In the genomic region with DNA sequence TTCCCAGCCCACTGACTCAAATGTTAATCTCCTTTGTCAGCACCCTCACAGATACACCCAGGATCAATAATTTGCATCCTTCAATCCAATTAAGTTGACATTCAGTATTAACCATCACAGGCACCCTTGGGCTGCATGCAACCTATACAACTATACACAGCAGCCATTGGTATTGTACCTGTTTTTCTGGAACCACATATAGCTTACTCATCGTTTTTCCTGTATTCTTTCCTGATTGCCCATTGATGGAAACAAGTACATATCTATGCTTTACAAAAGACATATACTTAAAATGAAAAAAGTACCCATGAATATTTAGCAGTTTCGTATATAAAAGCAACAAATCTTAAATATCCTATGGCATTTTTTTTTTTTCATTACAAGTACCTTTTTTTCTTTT, we compare ENCODE assay signal across 30 cellular contexts. TPM values are rescaled to one million over a fixed set of nuclear protein-coding genes. Genes with fewer than 3 reads are reported as not detected.
DNase-seq lines count a peak whose midpoint lies in the region; ATAC-seq, FAIRE-seq and TF ChIP-seq lines count a peak whose summit lies in the region.
"Had no signal": no experiment of that assay in that cellular context is flagged by ENCODE, and none has a peak within 500 bp of the region (broad histone marks: within the 10 kb centered on the region; RNA-seq: fewer than 3 reads in every experiment).

No MANE protein-coding gene starts in this region.

- H3K9ac ChIP-seq in K562 (ENCODE audit: insufficient read depth in 1 of 2, low read depth in 2 of 2, low read length in 2 of 2): no peak overlapping the region
- H3K9ac ChIP-seq in mesendoderm (ENCODE audit: low read length): no peak overlapping the region
- H3K9ac ChIP-seq: BLaER1 had no signal

- no peak overlapping the region for H4K5ac ChIP-seq in mesendoderm (ENCODE audit: low read length)

- H3K4me2 ChIP-seq in A549: no peak overlapping the region
- no peak overlapping the region for H3K4me2 ChIP-seq in K562 (ENCODE audit: insufficient read depth, low read length)
- no peak overlapping the region for H3K4me2 ChIP-seq in mesendoderm (ENCODE audit: low read length)
- H3K4me2 ChIP-seq: BLaER1 had no signal

- H3K27me3 ChIP-seq in K562 (ENCODE audit: control insufficient read depth in 2 of 2, insufficient read depth in 2 of 2, low read length in 2 of 2) (no peaks in the 10 kb centered on the region), mesendoderm (ENCODE audit: insufficient read depth, low read length, poor library complexity) (no peaks in the 10 kb centered on the region)
- H3K27me3 ChIP-seq: BE2C had no signal

- H3K4me3 Mint-ChIP-seq in activated CD8-positive, alpha-beta T cell treated with anti-CD3 and anti-CD28 coated beads, Interleukin-2, amount 10 ng/mL, durations not matched to agents 7 days and 5 days: no peak overlapping the region
- H3K4me3 Mint-ChIP-seq: CD14-positive monocyte; CD4-positive, alpha-beta memory T cell; CD4-positive, CD25-positive, alpha-beta regulatory T cell; CD8-positive, alpha-beta memory T cell had no signal

- H4K8ac ChIP-seq in mesendoderm (ENCODE audit: low read depth, low read length): no peak overlapping the region

- no peaks in the 10 kb centered on the region for H3K36me3 Mint-ChIP-seq in activated CD8-positive, alpha-beta T cell treated with anti-CD3 and anti-CD28 coated beads, Interleukin-2, amount 10 ng/mL, durations not matched to agents 7 days and 5 days (ENCODE audit: low read depth)
- H3K36me3 Mint-ChIP-seq: CD14-positive monocyte; CD4-positive, alpha-beta memory T cell; CD4-positive, CD25-positive, alpha-beta regulatory T cell; CD8-positive, alpha-beta memory T cell had no signal

- no peak overlapping the region for H3K27ac Mint-ChIP-seq in activated CD8-positive, alpha-beta T cell treated with anti-CD3 and anti-CD28 coated beads, Interleukin-2, amount 10 ng/mL, durations not matched to agents 7 days and 5 days
- H3K27ac Mint-ChIP-seq: CD14-positive monocyte; CD4-positive, alpha-beta memory T cell; CD4-positive, CD25-positive, alpha-beta regulatory T cell; CD8-positive, alpha-beta memory T cell had no signal

- TF ChIP-seq CTCF in A549 (IDR thresholded peaks at IDR 0.05) (no peak), K562 (IDR thresholded peaks at IDR 0.05 in 2 of 3, conservative IDR thresholded peaks at IDR 0.05 in 1 of 3; ENCODE audit: insufficient read depth in 2 of 3, low read depth in 1 of 3, low read length in 3 of 3) (no peak)

- WGBS in A549 (ENCODE audit: missing lambda C conversion rate): 0% methylated on average over 2 of the region's 2 CpGs
- 6% methylated on average over 2 of the region's 2 CpGs for WGBS in K562 (ENCODE audit: insufficient coverage, low coverage, missing lambda C conversion rate)
- WGBS in mesendoderm (ENCODE audit: extremely low coverage, insufficient coverage, low lambda C conversion rate): no CpG with 5 or more reads among the region's 2 CpGs

- H3K4me3 ChIP-seq in A549: no peak overlapping the region
- no peak overlapping the region for H3K4me3 ChIP-seq in K562
- no peak overlapping the region for H3K4me3 ChIP-seq in mesendoderm (ENCODE audit: low read length)
- H3K4me3 ChIP-seq: BLaER1, GM12878 had no signal

- no peaks in the 10 kb centered on the region for H3K4me1 Mint-ChIP-seq in activated CD8-positive, alpha-beta T cell treated with anti-CD3 and anti-CD28 coated beads, Interleukin-2, amount 10 ng/mL, durations not matched to agents 7 days and 5 days (ENCODE audit: low read depth)
- H3K4me1 Mint-ChIP-seq: CD14-positive monocyte; CD4-positive, alpha-beta memory T cell; CD4-positive, CD25-positive, alpha-beta regulatory T cell; CD8-positive, alpha-beta memory T cell had no signal

- POLR2A ChIA-PET in A549 (lab: Yijun Ruan, JAX): no interaction called here
- POLR2A ChIA-PET in K562 (lab: Yijun Ruan, JAX): no interaction called here
- POLR2A ChIA-PET in activated CD8-positive, alpha-beta T cell treated with anti-CD3 and anti-CD28 coated beads, Interleukin-2, amount 10 ng/mL, durations not matched to agents 7 days and 5 days (lab: Charles Lee): no interaction called here

- intact Hi-C loops in K562 (cut with micrococcal nuclease): no loop called here

- H2BK5ac ChIP-seq in mesendoderm (ENCODE audit: low read length): no peak overlapping the region

- H2AFZ ChIP-seq in K562 (ENCODE audit: low read depth, low read length): no peak overlapping the region

- no peaks in the 10 kb centered on the region for H3K9me1 ChIP-seq in K562 (ENCODE audit: control insufficient read depth, insufficient read depth, low read length)

- H3K9me3 ChIP-seq in A549 (no peaks in the 10 kb centered on the region), K562 (replicated peaks; ENCODE audit: control insufficient read depth, insufficient read depth, low read depth, low read length) (no peaks in the 10 kb centered on the region)
- H3K9me3 ChIP-seq: BE2C, BLaER1 had no signal

- H3K23ac ChIP-seq in mesendoderm (ENCODE audit: low read length): no peak overlapping the region

- H3K4ac ChIP-seq in mesendoderm (ENCODE audit: low read depth, low read length): no peak overlapping the region

- CTCF ChIA-PET in A549 (lab: Yijun Ruan, JAX): no interaction called here
- CTCF ChIA-PET in K562 (lab: Yijun Ruan, JAX; ENCODE audit: low intra/inter-chr PET ratio): no interaction called here
- CTCF ChIA-PET in activated CD8-positive, alpha-beta T cell treated with anti-CD3 and anti-CD28 coated beads, Interleukin-2, amount 10 ng/mL, durations not matched to agents 7 days and 5 days (lab: Charles Lee): no interaction called here

- no peak overlapping the region for H3K18ac ChIP-seq in mesendoderm (ENCODE audit: low read length)

- no TSS peak for BruUV-seq in K562 (replicated peaks; lab: Mats Ljungman, UMichigan)

- no peaks in the 10 kb centered on the region for H4K20me1 ChIP-seq in K562 (replicated peaks; ENCODE audit: control insufficient read depth, insufficient read depth, low read length)
- H4K20me1 ChIP-seq: BLaER1 had no signal

- TF ChIP-seq RAD21 in A549 (conservative IDR thresholded peaks at IDR 0.05 in 1 of 2, IDR thresholded peaks at IDR 0.05 in 1 of 2) (no peak), K562 (CRISPR knock-in tag; conservative IDR thresholded peaks at IDR 0.05 in 1 of 2, IDR thresholded peaks at IDR 0.05 in 1 of 2) (no peak)

- H3K79me2 ChIP-seq in K562 (ENCODE audit: control insufficient read depth, insufficient read depth, low read length): no peaks in the 10 kb centered on the region
- H3K79me2 ChIP-seq in mesendoderm (ENCODE audit: control insufficient read depth, insufficient read depth, low read length): no peaks in the 10 kb centered on the region

- H3K36me3 ChIP-seq in K562 (ENCODE audit: control insufficient read depth, insufficient read depth, low read length): no peaks in the 10 kb centered on the region
- no peaks in the 10 kb centered on the region for H3K36me3 ChIP-seq in mesendoderm (ENCODE audit: control insufficient read depth, insufficient read depth, low read length)
- H3K36me3 ChIP-seq: BE2C, BLaER1 had no signal

- TF ChIP-seq EP300 in A549 (IDR thresholded peaks at IDR 0.05) (no peak), K562 (IDR thresholded peaks at IDR 0.05; ENCODE audit: low read length) (no peak)

- no peak overlapping the region for H3K56ac ChIP-seq in mesendoderm (ENCODE audit: low read length)

- H2AK5ac ChIP-seq in mesendoderm (ENCODE audit: low read length): no peak overlapping the region

- H2BK120ac ChIP-seq in mesendoderm (ENCODE audit: low read depth, low read length): no peak overlapping the region

- ATAC-seq in A549 (no peak), K562 (no peak)
- ATAC-seq in activated CD8-positive, alpha-beta T cell treated with anti-CD3 and anti-CD28 coated beads, Interleukin-2, amount 10 ng/mL, durations not matched to agents 7 days and 5 days: no peak
- ATAC-seq: GM12878 had no signal

- DNase-seq in NCI-H82 (lab: John Stamatoyannopoulos, UW) (peak; percentile 6), NCI-H82 treated with DMSO at 0.1 percent for 48 hours (lab: John Stamatoyannopoulos, UW; ENCODE audit: unreplicated experiment) (no peak), A549 (ENCODE audit: low read depth in 1 of 2, low spot score in 1 of 2) (no peak), K562 (ENCODE audit: extremely low read depth in 1 of 4, low spot score in 3 of 4) (no peak), mesendoderm (no peak)
- DNase-seq in activated CD8-positive, alpha-beta T cell treated with anti-CD3 and anti-CD28 coated beads, Interleukin-2, amount 10 ng/mL, durations not matched to agents 7 days and 5 days: no peak
- DNase-seq: ACHN; BE2C; C1 segment of cervical spinal cord; CD4-positive, alpha-beta memory T cell; CD4-positive, CD25-positive, alpha-beta regulatory T cell; CD8-positive, alpha-beta memory T cell; COR-L47; DMS 273 treated with DMSO at 0.1 percent for 48 hours; DMS153; DMS53; DMS79; DND-41; EL; GDM1 had no signal

- H3K9me3 Mint-ChIP-seq in activated CD8-positive, alpha-beta T cell treated with anti-CD3 and anti-CD28 coated beads, Interleukin-2, amount 10 ng/mL, durations not matched to agents 7 days and 5 days (ENCODE audit: insufficient read depth): no peaks in the 10 kb centered on the region

- H2BK15ac ChIP-seq in mesendoderm (replicated peaks; ENCODE audit: low read depth): no peak overlapping the region

- H3K27ac ChIP-seq in A549 (no peak overlapping the region), K562 (ENCODE audit: extremely low read depth, low read depth, low read length) (no peak overlapping the region), mesendoderm (ENCODE audit: low read depth, low read length) (no peak overlapping the region)
- H3K27ac ChIP-seq: 22Rv1, BLaER1 had no signal

- FAIRE-seq in A549 (lab: Jason Lieb, UNC) (no peak), K562 (lab: Jason Lieb, UNC) (no peak)
- FAIRE-seq: GM12878, GM12892, GM18507 had no signal

- TF ChIP-seq POLR2A in A549 (IDR thresholded peaks at IDR 0.05; ENCODE audit: low read length): no peak
- no peak for TF ChIP-seq POLR2A in K562 (conservative IDR thresholded peaks at IDR 0.05)

- in situ Hi-C loops in K562 (cut with MboI): no loop called here

- H3K4me1 ChIP-seq in A549 (no peaks in the 10 kb centered on the region), K562 (replicated peaks in 1 of 2; ENCODE audit: control insufficient read depth in 2 of 2, insufficient read depth in 2 of 2, low read length in 2 of 2) (no peaks in the 10 kb centered on the region), mesendoderm (ENCODE audit: control insufficient read depth, low read depth, low read length) (no peaks in the 10 kb centered on the region)
- H3K4me1 ChIP-seq: BE2C, BLaER1 had no signal

- no peaks in the 10 kb centered on the region for H3K27me3 Mint-ChIP-seq in activated CD8-positive, alpha-beta T cell treated with anti-CD3 and anti-CD28 coated beads, Interleukin-2, amount 10 ng/mL, durations not matched to agents 7 days and 5 days (ENCODE audit: low read depth)
- H3K27me3 Mint-ChIP-seq: CD4-positive, alpha-beta memory T cell; CD4-positive, CD25-positive, alpha-beta regulatory T cell had no signal

- no peaks in the 10 kb centered on the region for H3K79me1 ChIP-seq in mesendoderm (ENCODE audit: low read length)

RNA-seq across cellular contexts. Expression of a gene that starts 3.7 kb away (rescaled TPM):
- not detected in 2 replicates for polyA plus RNA-seq in A549 (2011; rRNA removed)
- not detected in 2 replicates for polyA plus RNA-seq in A549 (2012; cell fraction: cytosol; rRNA removed)
- not detected in 2 replicates for polyA plus RNA-seq in A549 (2012; cell fraction: nucleus; rRNA removed)
- not detected in 3 replicates for polyA plus RNA-seq in A549 (2017; fragmentation: RNase III; extraction: RNeasy Plus Mini Kit Qiagen cat#74134 plus additional on column Dnase treatment)
- polyA minus RNA-seq in A549 (2011; rRNA and poly(A)+ RNA removed): not detected in 2 replicates
- total RNA-seq in K562 (2011; cell fraction: chromatin; rRNA removed; ENCODE audit: low replicate concordance): 0.21 TPM in 1 of 2 replicates, not detected in the other
- total RNA-seq in K562 (2011; cell fraction: nucleolus; rRNA removed): not detected in 2 replicates
- not detected in 2 replicates for total RNA-seq in K562 (2011; cell fraction: nucleoplasm; rRNA removed)
- total RNA-seq in K562 (2014; rRNA removed): 0.29 TPM in 1 of 2 replicates, not detected in the other
- total RNA-seq in K562 (2014; rRNA removed; fragmentation: Illumina TruSeq; extraction: Trizol): 0.13 and 0.25 TPM in 2 replicates
- 0.34 and 0.40 TPM in 2 replicates for total RNA-seq in K562 (2015; rRNA removed; fragmentation: Illumina TruSeq; extraction: Trizol)
- total RNA-seq in K562 (2021): 0.11 and 0.20 TPM in 2 replicates
- polyA plus RNA-seq in K562 (2011; rRNA removed): not detected in 2 replicates
- not detected in 2 replicates for polyA plus RNA-seq in K562 (2011; cell fraction: cytosol; rRNA removed)
- polyA plus RNA-seq in K562 (2011; cell fraction: nucleus; rRNA removed): not detected in 2 replicates
- 0.08 and 0.11 TPM in 2 replicates for polyA plus RNA-seq in K562 (2012)
- 0.27 and 0.32 TPM in 2 replicates for polyA plus RNA-seq in K562 (2014; fragmentation: Illumina TruSeq; extraction: Trizol)
- polyA plus RNA-seq in K562 (2014; fragmentation: Nextera tagmentation; extraction: Ambion mirVana): under 1 TPM; 0.03 to 0.22 TPM
- 0.09 and 0.27 TPM in 2 replicates for polyA plus RNA-seq in K562 (2014; rRNA removed)
- not detected in 2 replicates for polyA minus RNA-seq in K562 (2011; rRNA and poly(A)+ RNA removed)
- not detected in 2 replicates for polyA minus RNA-seq in K562 (2011; cell fraction: cytosol; rRNA and poly(A)+ RNA removed)
- not detected in 2 replicates for polyA minus RNA-seq in K562 (2011; cell fraction: nucleus; rRNA and poly(A)+ RNA removed)
- not detected for total RNA-seq in activated CD8-positive, alpha-beta T cell treated with anti-CD3 and anti-CD28 coated beads, Interleukin-2, amount 10 ng/mL, durations not matched to agents 7 days and 5 days
- polyA plus RNA-seq in mesendoderm (2013, experiment 1 of 2): not detected
- not detected for polyA plus RNA-seq in mesendoderm (2013, experiment 2 of 2)
- total RNA-seq: A172; A673; CD4-positive, alpha-beta memory T cell; CD4-positive, CD25-positive, alpha-beta regulatory T cell; CD8-positive, alpha-beta memory T cell; G401; GM12878 had no signal
- polyA plus RNA-seq: AG04450; CD14-positive monocyte; CD4-positive, alpha-beta memory T cell; CD4-positive, CD25-positive, alpha-beta regulatory T cell; CD8-positive, alpha-beta memory T cell; GM12878 had no signal
